Comparison of ENCODE assay signal across 1 cellular context in the genomic region with DNA sequence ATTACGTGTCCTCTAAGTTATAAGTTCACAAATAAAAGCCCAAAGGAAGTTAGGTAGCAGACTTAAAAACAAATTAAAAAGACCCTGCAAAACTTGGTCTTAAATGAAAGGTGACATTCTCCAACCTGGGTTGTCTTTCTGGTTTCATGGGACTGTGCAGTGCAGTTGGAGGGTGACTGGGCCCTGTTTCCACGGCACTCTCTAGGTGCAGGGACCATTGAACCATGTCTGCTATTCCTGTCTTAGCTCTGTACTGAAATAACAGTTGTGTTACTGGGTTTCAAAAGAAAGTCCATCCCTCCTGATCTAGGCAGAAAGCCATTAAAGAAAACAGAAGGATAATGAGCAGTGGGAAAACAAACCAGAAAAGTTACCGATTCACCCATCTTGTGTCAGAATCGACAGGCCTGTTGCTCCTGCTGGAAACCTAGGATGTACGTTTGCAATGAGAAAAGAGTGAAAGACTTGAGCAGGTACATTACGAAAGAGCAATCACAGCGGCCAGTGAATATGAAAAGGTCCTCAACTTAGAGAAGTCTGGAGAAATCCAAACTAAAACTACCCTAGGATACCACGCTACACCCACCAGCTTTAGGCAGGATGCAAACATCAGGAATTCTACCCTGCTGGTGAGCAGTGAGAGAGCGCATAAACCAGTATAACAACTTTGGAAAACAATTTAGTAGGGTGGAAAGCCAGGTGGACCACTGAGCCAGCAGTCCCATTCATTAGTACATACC.
TF ChIP-seq lines count a peak whose summit lies in the region.

No MANE protein-coding gene starts in this region.

TF ChIP-seq in HepG2, 621 proteins besides CTCF, POLR2A, EP300 and RAD21:
- no peak for TF ChIP-seq ZNF235 (CRISPR knock-in tag; IDR thresholded peaks at IDR 0.05; ENCODE audit: borderline replicate concordance)
- no peak for TF ChIP-seq KAT7 (CRISPR knock-in tag; IDR thresholded peaks at IDR 0.05; ENCODE audit: borderline replicate concordance)
- no peak for TF ChIP-seq BRCA1 (CRISPR knock-in tag; IDR thresholded peaks at IDR 0.05)
- TF ChIP-seq, protein P1, sequence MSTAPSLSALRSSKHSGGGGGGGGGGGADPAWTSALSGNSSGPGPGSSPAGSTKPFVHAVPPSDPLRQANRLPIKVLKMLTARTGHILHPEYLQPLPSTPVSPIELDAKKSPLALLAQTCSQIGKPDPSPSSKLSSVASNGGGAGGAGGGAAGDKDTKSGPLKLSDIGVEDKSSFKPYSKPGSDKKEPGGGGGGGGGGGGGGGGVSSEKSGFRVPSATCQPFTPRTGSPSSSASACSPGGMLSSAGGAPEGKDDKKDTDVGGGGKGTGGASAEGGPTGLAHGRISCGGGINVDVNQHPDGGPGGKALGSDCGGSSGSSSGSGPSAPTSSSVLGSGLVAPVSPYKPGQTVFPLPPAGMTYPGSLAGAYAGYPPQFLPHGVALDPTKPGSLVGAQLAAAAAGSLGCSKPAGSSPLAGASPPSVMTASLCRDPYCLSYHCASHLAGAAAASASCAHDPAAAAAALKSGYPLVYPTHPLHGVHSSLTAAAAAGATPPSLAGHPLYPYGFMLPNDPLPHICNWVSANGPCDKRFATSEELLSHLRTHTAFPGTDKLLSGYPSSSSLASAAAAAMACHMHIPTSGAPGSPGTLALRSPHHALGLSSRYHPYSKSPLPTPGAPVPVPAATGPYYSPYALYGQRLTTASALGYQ (CRISPR knock-in tag; IDR thresholded peaks at IDR 0.05): no peak
- TF ChIP-seq, protein P2, sequence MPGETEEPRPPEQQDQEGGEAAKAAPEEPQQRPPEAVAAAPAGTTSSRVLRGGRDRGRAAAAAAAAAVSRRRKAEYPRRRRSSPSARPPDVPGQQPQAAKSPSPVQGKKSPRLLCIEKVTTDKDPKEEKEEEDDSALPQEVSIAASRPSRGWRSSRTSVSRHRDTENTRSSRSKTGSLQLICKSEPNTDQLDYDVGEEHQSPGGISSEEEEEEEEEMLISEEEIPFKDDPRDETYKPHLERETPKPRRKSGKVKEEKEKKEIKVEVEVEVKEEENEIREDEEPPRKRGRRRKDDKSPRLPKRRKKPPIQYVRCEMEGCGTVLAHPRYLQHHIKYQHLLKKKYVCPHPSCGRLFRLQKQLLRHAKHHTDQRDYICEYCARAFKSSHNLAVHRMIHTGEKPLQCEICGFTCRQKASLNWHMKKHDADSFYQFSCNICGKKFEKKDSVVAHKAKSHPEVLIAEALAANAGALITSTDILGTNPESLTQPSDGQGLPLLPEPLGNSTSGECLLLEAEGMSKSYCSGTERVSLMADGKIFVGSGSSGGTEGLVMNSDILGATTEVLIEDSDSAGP (CRISPR knock-in tag; IDR thresholded peaks at IDR 0.05; ENCODE audit: borderline replicate concordance): no peak
- TF ChIP-seq MEIS1 (CRISPR knock-in tag; IDR thresholded peaks at IDR 0.05; ENCODE audit: borderline replicate concordance): no peak
